ENCODE assay signal across 1 cellular context in genomic region chr2:113225505-113226259, GRCh38.
TF ChIP-seq lines count a peak whose summit lies in the region.

No MANE protein-coding gene starts in this region.

TF ChIP-seq in SK-N-SH, 30 proteins besides CTCF, POLR2A, EP300 and RAD21 (continued from another document):
- TF ChIP-seq NFIC (IDR thresholded peaks at IDR 0.05; ENCODE audit: borderline replicate concordance) (no peak), RXRA (IDR thresholded peaks at IDR 0.05; ENCODE audit: borderline replicate concordance, low read depth) (no peak), GABPA (IDR thresholded peaks at IDR 0.05; ENCODE audit: low read depth) (no peak), YY1 (IDR thresholded peaks at IDR 0.05; ENCODE audit: low read depth) (no peak), TCF12 (IDR thresholded peaks at IDR 0.05) (no peak), SMC3 (IDR thresholded peaks at IDR 0.05; ENCODE audit: low read depth, low read length) (no peak)
TF ChIP-seq in SK-N-SH: peak in this region for 0.
